Comparison of ENCODE assay signal across 11 cellular contexts in genomic region chr9:87701491-87701890, GRCh38.
"Had no signal": no experiment of that assay in that cellular context is flagged by ENCODE, and none has a peak within 500 bp of the region (broad histone marks: within the 10 kb centered on the region; RNA-seq: fewer than 3 reads in every experiment).

No MANE protein-coding gene starts in this region.

- H3K36me3 Mint-ChIP-seq: activated CD4-positive, alpha-beta memory T cell treated with anti-CD3 and anti-CD28 coated beads for 36 hours; activated naive CD8-positive, alpha-beta T cell; memory B cell; natural killer cell had no signal

- H3K9me3 Mint-ChIP-seq: activated CD4-positive, alpha-beta memory T cell treated with anti-CD3 and anti-CD28 coated beads for 36 hours; memory B cell; natural killer cell had no signal

- DNase-seq: activated CD4-positive, alpha-beta memory T cell treated with anti-CD3 and anti-CD28 coated beads for 36 hours; activated CD4-positive, alpha-beta T cell treated with anti-CD3 and anti-CD28 coated beads for 36 hours; activated T-cell treated with anti-CD3 and anti-CD28 coated beads for 4 hours; left ventricle myocardium superior; natural killer cell; nucleus accumbens; posterior cingulate gyrus; stimulated activated CD8-positive, alpha-beta memory T cell treated with anti-CD3 and anti-CD28 coated beads, Interleukin-4, amount 100 ng/mL, for 48 hours; stimulated activated naive CD4-positive, alpha-beta T cell had no signal

- H3K27ac Mint-ChIP-seq: activated CD4-positive, alpha-beta memory T cell treated with anti-CD3 and anti-CD28 coated beads for 36 hours; activated CD4-positive, alpha-beta T cell treated with anti-CD3 and anti-CD28 coated beads for 36 hours; activated naive CD8-positive, alpha-beta T cell; memory B cell; natural killer cell had no signal

- ATAC-seq: activated CD4-positive, alpha-beta T cell treated with anti-CD3 and anti-CD28 coated beads for 36 hours; left ventricle myocardium superior; natural killer cell had no signal

- H3K4me1 Mint-ChIP-seq: memory B cell, natural killer cell had no signal

- H3K27me3 Mint-ChIP-seq: activated naive CD8-positive, alpha-beta T cell; memory B cell had no signal

- H3K4me3 Mint-ChIP-seq: activated CD4-positive, alpha-beta memory T cell treated with anti-CD3 and anti-CD28 coated beads for 36 hours; activated CD4-positive, alpha-beta T cell treated with anti-CD3 and anti-CD28 coated beads for 36 hours; activated naive CD8-positive, alpha-beta T cell; memory B cell; natural killer cell had no signal
